13 cellular contexts compared by ENCODE assay signal in the genomic region with DNA sequence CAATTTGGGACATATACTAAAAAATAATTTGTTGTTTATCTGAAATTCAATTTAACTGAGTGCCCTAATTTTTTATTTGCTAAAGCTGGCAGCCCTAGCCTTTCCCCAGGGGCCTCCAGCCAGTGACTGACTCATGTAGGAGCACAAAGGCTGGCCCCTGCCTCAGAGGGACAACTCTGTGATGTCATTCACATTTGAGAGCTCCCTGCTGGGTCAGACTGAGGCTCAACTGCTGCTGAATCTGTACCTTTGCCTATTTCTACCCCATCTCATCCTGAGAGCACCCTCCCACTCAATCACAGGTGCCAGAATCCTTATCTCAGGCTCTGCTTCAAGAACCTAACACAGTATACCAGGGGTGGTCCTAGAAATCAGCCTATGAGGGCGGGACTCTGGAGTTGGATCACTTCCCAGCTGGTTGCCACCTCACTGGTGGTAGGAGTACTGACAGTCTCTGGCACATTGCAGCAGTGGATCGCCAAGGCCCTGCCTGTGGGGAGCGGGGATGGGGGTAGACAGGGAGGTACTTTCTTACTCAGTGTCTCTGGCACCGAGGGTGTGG. TPM values are rescaled to one million over a fixed set of nuclear protein-coding genes. Genes with fewer than 3 reads are reported as not detected.
DNase-seq lines count a peak whose midpoint lies in the region; ATAC-seq, FAIRE-seq and TF ChIP-seq lines count a peak whose summit lies in the region.
"Had no signal": no experiment of that assay in that cellular context is flagged by ENCODE, and none has a peak within 500 bp of the region (broad histone marks: within the 10 kb centered on the region; RNA-seq: fewer than 3 reads in every experiment).

No MANE protein-coding gene starts in this region.

- TF ChIP-seq POLR2A in IMR-90 (IDR thresholded peaks at IDR 0.05; ENCODE audit: low read depth, low read length) (no peak), thyroid gland (IDR thresholded peaks at IDR 0.05) (no peak)

- H4K8ac ChIP-seq in IMR-90 (ENCODE audit: low read depth in 2 of 2, low read length in 2 of 2) = no peak overlapping the region

- TF ChIP-seq CTCF in IMR-90 (conservative IDR thresholded peaks at IDR 0.05; ENCODE audit: low read depth, low read length) = no peak
- TF ChIP-seq CTCF in astrocyte (IDR thresholded peaks at IDR 0.05; ENCODE audit: insufficient read depth, low read depth, low read length) = no peak
- TF ChIP-seq CTCF in thyroid gland (IDR thresholded peaks at IDR 0.05) = no peak

- CTCF ChIA-PET in IMR-90 (lab: Yijun Ruan, JAX) = interaction anchor here (0.6 kb wide), 1 partner anchor 20 kb away, joined by 4 read pairs; no protein-coding TSS in a partner anchor

- H2BK5ac ChIP-seq in IMR-90 (ENCODE audit: low read depth, low read length, poor library complexity, severe bottlenecking) = no peak overlapping the region

- POLR2A ChIA-PET in IMR-90 (lab: Charles Lee; ENCODE audit: unreplicated experiment) = interaction anchor here (0.5 kb wide), 1 partner anchor 401 kb away, joined by 3 read pairs; no protein-coding TSS in a partner anchor

- H3K56ac ChIP-seq in IMR-90 (ENCODE audit: extremely low read depth, insufficient read depth, low read length) = no peak overlapping the region

- H3K27ac Mint-ChIP-seq in astrocyte (ENCODE audit: unreplicated experiment) = peak overlapping the region; percentile 64
- H3K27ac Mint-ChIP-seq: CD4-positive, CD25-positive, alpha-beta regulatory T cell had no signal

- H3K4ac ChIP-seq in IMR-90 (ENCODE audit: low read depth, low read length) = no peak overlapping the region

- H3K4me1 ChIP-seq in IMR-90 (ENCODE audit: control insufficient read depth, insufficient read depth, low read length) (peaks cover 5% of the 10 kb centered on the region), astrocyte (ENCODE audit: insufficient read depth, low read length) (peaks cover 13% of the 10 kb centered on the region), thyroid gland (no peaks in the 10 kb centered on the region)
- H3K4me1 ChIP-seq: Peyer's patch had no signal

- peaks cover 13% of the 10 kb centered on the region for H3K4me1 Mint-ChIP-seq in astrocyte (ENCODE audit: low read depth, unreplicated experiment)
- H3K4me1 Mint-ChIP-seq: CD4-positive, CD25-positive, alpha-beta regulatory T cell had no signal

- H3K14ac ChIP-seq in IMR-90 (replicated peaks; ENCODE audit: low read depth, low read length) = no peak overlapping the region

- peaks cover 9% of the 10 kb centered on the region for H3K9me3 Mint-ChIP-seq in astrocyte (ENCODE audit: unreplicated experiment)

- H3K4me3 ChIP-seq in IMR-90 (ENCODE audit: insufficient read depth, low read depth, low read length) (no peak overlapping the region), astrocyte (ENCODE audit: insufficient read depth, low read depth, low read length) (no peak overlapping the region), thyroid gland (replicated peaks in 1 of 3) (no peak overlapping the region)
- H3K4me3 ChIP-seq: Peyer's patch had no signal

- H3K27me3 Mint-ChIP-seq in astrocyte (ENCODE audit: low read depth, unreplicated experiment) = peaks cover 15% of the 10 kb centered on the region

- H4K5ac ChIP-seq in IMR-90 (ENCODE audit: low read depth, low read length) = no peak overlapping the region

- H3K27me3 ChIP-seq in IMR-90 (ENCODE audit: control insufficient read depth, insufficient read depth, low read length) (peaks cover 47% of the 10 kb centered on the region), astrocyte (ENCODE audit: insufficient read depth, low read length) (no peaks in the 10 kb centered on the region), thyroid gland (no peaks in the 10 kb centered on the region)
- H3K27me3 ChIP-seq: Peyer's patch had no signal

- no peaks in the 10 kb centered on the region for H3K9me1 ChIP-seq in IMR-90 (ENCODE audit: insufficient read depth, low read length)

- no peaks in the 10 kb centered on the region for H3K79me1 ChIP-seq in IMR-90 (ENCODE audit: low read depth in 1 of 2, low read length in 2 of 2)

- DNase-seq in AG08395 (ENCODE audit: low spot score) (peak; percentile 43), IMR-90 (peak; percentile 52), astrocyte (ENCODE audit: low read depth) (peak; percentile 51), left lobe of liver (ENCODE audit: low spot score) (peak; percentile 42), thyroid gland (no peak)
- DNase-seq: activated gamma-delta T cell treated with Interleukin-2 at 50 U/mL for 16 hours; CD4-positive, CD25-positive, alpha-beta regulatory T cell; Peyer's patch had no signal

- in situ Hi-C loops in IMR-90 (cut with MboI; ENCODE audit: low sequenced_read_pairs) = no loop called here

- H2AK9ac ChIP-seq in IMR-90 (replicated peaks; ENCODE audit: low read depth, low read length, poor library complexity) = no peak overlapping the region

- peak overlapping the region; percentile 16; the same call in 1 of the 2 replicates for H3K18ac ChIP-seq in IMR-90 (ENCODE audit: low read depth, low read length)

- H3K4me2 ChIP-seq in IMR-90 (ENCODE audit: low read depth, low read length) = peak overlapping the region; percentile 49; the same call in 1 of the 2 replicates
- peak overlapping the region; percentile 57 for H3K4me2 ChIP-seq in astrocyte (ENCODE audit: low read length)

- FAIRE-seq in astrocyte (lab: Jason Lieb, UNC) = no peak
- FAIRE-seq: keratinocyte had no signal

- H3K36me3 ChIP-seq in IMR-90 (ENCODE audit: control insufficient read depth, insufficient read depth, low read length) (no peaks in the 10 kb centered on the region), astrocyte (ENCODE audit: insufficient read depth, low read length) (no peaks in the 10 kb centered on the region), thyroid gland (no peaks in the 10 kb centered on the region)
- H3K36me3 ChIP-seq: Peyer's patch had no signal

- H2BK120ac ChIP-seq in IMR-90 (ENCODE audit: low read depth, low read length) = no peak overlapping the region

- H4K20me1 ChIP-seq in IMR-90 (ENCODE audit: insufficient read depth, low read length) (no peaks in the 10 kb centered on the region), astrocyte (ENCODE audit: insufficient read depth, low read length) (no peaks in the 10 kb centered on the region)

- no peak overlapping the region for H2AK5ac ChIP-seq in IMR-90 (ENCODE audit: low read depth, low read length)

- no peak overlapping the region for H2BK20ac ChIP-seq in IMR-90 (ENCODE audit: low read depth, low read length)

- H2BK15ac ChIP-seq in IMR-90 (ENCODE audit: low read depth, low read length) = no peak overlapping the region

- H2AFZ ChIP-seq in IMR-90 (replicated peaks; ENCODE audit: low read length, poor library complexity) = peak overlapping the region; percentile 34
- H2AFZ ChIP-seq in astrocyte (ENCODE audit: low read depth, low read length) = peak overlapping the region; percentile 26

- H3K36me3 Mint-ChIP-seq in astrocyte (ENCODE audit: low read depth, unreplicated experiment) = peaks cover 6% of the 10 kb centered on the region

- intact Hi-C loops in IMR-90 (cut with micrococcal nuclease) (no loop called here), thyroid gland (cut with DNase I) (no loop called here)

- H3K9ac ChIP-seq in IMR-90 (ENCODE audit: low read depth, low read length) (no peak overlapping the region), astrocyte (ENCODE audit: low read length) (peak overlapping the region; percentile 12)

- ATAC-seq in IMR-90 (ENCODE audit: low read depth) (peak; percentile 46; the same call in 1 of the 2 replicates), left lobe of liver (no peak), HG03139 (IDR thresholded peaks at IDR 0.05; ENCODE audit: unreplicated experiment) (no peak), GM21515 (IDR thresholded peaks at IDR 0.05; ENCODE audit: unreplicated experiment) (no peak), GM18873 (IDR thresholded peaks at IDR 0.05; ENCODE audit: low FRiP score, unreplicated experiment) (no peak)

- no peak for TF ChIP-seq RAD21 in IMR-90 (IDR thresholded peaks at IDR 0.05; ENCODE audit: low read length)

- no peak overlapping the region for H3K27ac ChIP-seq in IMR-90 (ENCODE audit: insufficient read depth, low read length)
- no peak overlapping the region for H3K27ac ChIP-seq in astrocyte (ENCODE audit: low read depth, low read length)
- H3K27ac ChIP-seq in thyroid gland = no peak overlapping the region
- H3K27ac ChIP-seq: epithelial cell of prostate, Peyer's patch had no signal

- H3K79me2 ChIP-seq in astrocyte (ENCODE audit: insufficient read depth, low read length) = no peaks in the 10 kb centered on the region

- dilution Hi-C loops in IMR-90 (cut with HindIII; ENCODE audit: low sequenced_read_pairs, unreplicated experiment) = no loop called here

- no peak overlapping the region for H3K23ac ChIP-seq in IMR-90 (ENCODE audit: low read depth, low read length)

- 42% methylated on average over 2 of the region's 4 CpGs; no CpG with 5 or more reads in 1 of the 2 experiments for WGBS in IMR-90 (ENCODE audit: extremely low coverage in 2 of 2, insufficient read length in 1 of 2), 2 experiments
- WGBS in thyroid gland, 2 donors = 69 to 87% methylated on average over 3 to 4 of the region's 4 CpGs

- H3K9me3 ChIP-seq in IMR-90 (ENCODE audit: control insufficient read depth, insufficient read depth, low read length) (peaks cover 13% of the 10 kb centered on the region), astrocyte (ENCODE audit: insufficient read depth, low read depth, low read length) (peaks cover 4% of the 10 kb centered on the region), thyroid gland (no peaks in the 10 kb centered on the region)

- H4K91ac ChIP-seq in IMR-90 (ENCODE audit: insufficient read depth, low read depth, low read length) = no peak overlapping the region

- BruUV-seq in IMR-90 (replicated peaks; lab: Mats Ljungman, UMichigan) = no TSS peak

- H3K4me3 Mint-ChIP-seq in astrocyte (ENCODE audit: unreplicated experiment) = no peak overlapping the region
- H3K4me3 Mint-ChIP-seq: CD4-positive, CD25-positive, alpha-beta regulatory T cell had no signal

RNA-seq across cellular contexts. Expression of a gene that starts 11.6 kb away (rescaled TPM):
- total RNA-seq in IMR-90 (2012; rRNA removed) = 0.18 and 0.28 TPM in 2 replicates
- polyA plus RNA-seq in IMR-90 (2012; rRNA removed) = 0.07 and 0.14 TPM in 2 replicates
- polyA plus RNA-seq in IMR-90 (2012; cell fraction: cytosol; rRNA removed) = 0.36 and 0.54 TPM in 2 replicates
- polyA plus RNA-seq in IMR-90 (2012; cell fraction: nucleus; rRNA removed; ENCODE audit: low replicate concordance) = 0.05 and 0.21 TPM in 2 replicates
- total RNA-seq in astrocyte = 0.24 TPM in 1 of 2 replicates, not detected in the other
- total RNA-seq in left lobe of liver = 1.7 TPM
- total RNA-seq in thyroid gland = under 1 TPM in 2 of 4 donors, not detected in 2; 0.22 to 0.73 TPM
- total RNA-seq: CD4-positive, CD25-positive, alpha-beta regulatory T cell; Peyer's patch had no signal
- polyA plus RNA-seq: keratinocyte had no signal

RNA-seq across cellular contexts. Expression of a gene that starts 23.1 kb away (rescaled TPM):
- total RNA-seq in IMR-90 (2012; rRNA removed) = 98.6 and 120 TPM in 2 replicates
- 110 and 115 TPM in 2 replicates for polyA plus RNA-seq in IMR-90 (2012; rRNA removed)
- 108 and 137 TPM in 2 replicates for polyA plus RNA-seq in IMR-90 (2012; cell fraction: cytosol; rRNA removed)
- 79.7 and 108 TPM in 2 replicates for polyA plus RNA-seq in IMR-90 (2012; cell fraction: nucleus; rRNA removed; ENCODE audit: low replicate concordance)
- 215 and 216 TPM in 2 replicates for total RNA-seq in astrocyte
- total RNA-seq in left lobe of liver = 19.9 TPM
- 10 to 100 TPM; 51.7 to 90.0 (median 60.2) TPM for total RNA-seq in thyroid gland

RNA-seq across cellular contexts. Expression of a gene that starts 36.5 kb away (rescaled TPM):
- total RNA-seq in IMR-90 (2012; rRNA removed) = not detected in 2 replicates
- 0.24 TPM in 1 of 2 replicates, not detected in the other for polyA plus RNA-seq in IMR-90 (2012; rRNA removed)
- polyA plus RNA-seq in IMR-90 (2012; cell fraction: cytosol; rRNA removed) = not detected in 2 replicates
- polyA plus RNA-seq in IMR-90 (2012; cell fraction: nucleus; rRNA removed; ENCODE audit: low replicate concordance) = 0.40 TPM in 1 of 2 replicates, not detected in the other
- 60.0 and 63.0 TPM in 2 replicates for total RNA-seq in astrocyte
- not detected for total RNA-seq in left lobe of liver
- not detected for total RNA-seq in thyroid gland
- total RNA-seq: CD4-positive, CD25-positive, alpha-beta regulatory T cell; Peyer's patch had no signal
- polyA plus RNA-seq: CD4-positive, CD25-positive, alpha-beta regulatory T cell had no signal

RNA-seq across cellular contexts. Expression of a gene that starts 54.3 kb away (rescaled TPM):
- total RNA-seq in IMR-90 (2012; rRNA removed) (136 and 163 TPM in 2 replicates), astrocyte (59.9 and 67.7 TPM in 2 replicates), left lobe of liver (78.3 TPM), thyroid gland (10 to 100 TPM; 48.8 to 65.8 (median 55.1) TPM)
- 142 and 165 TPM in 2 replicates for polyA plus RNA-seq in IMR-90 (2012; rRNA removed)
- 137 and 138 TPM in 2 replicates for polyA plus RNA-seq in IMR-90 (2012; cell fraction: cytosol; rRNA removed)
- 99.1 and 163 TPM in 2 replicates for polyA plus RNA-seq in IMR-90 (2012; cell fraction: nucleus; rRNA removed; ENCODE audit: low replicate concordance)

Comparison
In these comparisons a context has a peak if more than half of its experiments do, and no peak if none do; other contexts are left out.
1. DNase-seq: peak in AG08395 (single experiment), IMR-90 (single experiment), astrocyte (single experiment) and left lobe of liver (single experiment); none in thyroid gland (0 of 2).
2. RNA of a gene that starts 36.5 kb away (total RNA-seq): 60.0 to 63.0 TPM in astrocyte; not detected in IMR-90, not detected in left lobe of liver (single experiment) and not detected in thyroid gland; every median in the first group is over 10 times any median in the second.